In the genomic region with DNA sequence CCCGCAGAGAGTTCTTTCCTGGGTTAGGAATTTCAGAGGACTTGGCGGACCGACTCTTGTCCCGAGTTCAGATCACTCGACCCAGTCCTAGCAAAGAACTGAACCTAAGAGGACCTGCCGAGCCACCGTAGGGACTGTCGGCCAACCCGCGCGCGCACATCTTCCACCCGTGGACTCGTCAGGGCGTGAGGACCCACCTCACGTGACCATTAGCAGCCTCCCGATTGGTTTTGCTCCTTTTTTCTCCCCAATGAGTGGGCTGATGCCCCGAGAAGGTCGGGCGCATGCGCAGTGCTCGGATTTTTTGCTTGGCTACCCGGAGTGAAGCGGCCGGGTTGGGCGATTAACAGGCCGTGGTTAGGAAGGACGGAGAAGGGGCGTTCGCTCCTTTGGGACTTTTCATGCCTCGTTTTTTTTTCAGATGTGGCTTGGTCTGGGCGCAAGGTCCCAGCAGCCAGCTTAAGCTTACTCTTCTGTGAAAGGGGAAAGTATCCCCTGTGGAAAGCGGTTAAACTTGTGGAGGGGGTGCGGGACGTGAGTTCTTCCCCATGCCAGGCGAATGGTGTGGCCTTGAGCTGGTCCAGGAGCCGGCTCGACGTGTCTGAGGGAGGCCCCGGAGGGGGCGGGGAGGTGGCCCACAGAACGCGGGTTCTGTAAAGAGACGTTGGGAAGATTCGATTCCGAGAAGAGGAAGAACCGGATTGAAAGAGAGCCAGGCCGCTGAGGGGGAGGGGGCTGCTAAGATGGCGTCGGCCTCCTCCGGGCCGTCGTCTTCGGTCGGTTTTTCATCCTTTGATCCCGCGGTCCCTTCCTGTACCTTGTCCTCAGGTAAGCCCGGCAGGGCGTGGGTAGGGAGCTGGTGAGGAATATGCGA, we compare ENCODE assay signal across 1 cellular context.
TF ChIP-seq lines count a peak whose summit lies in the region.

A gene with protein sequence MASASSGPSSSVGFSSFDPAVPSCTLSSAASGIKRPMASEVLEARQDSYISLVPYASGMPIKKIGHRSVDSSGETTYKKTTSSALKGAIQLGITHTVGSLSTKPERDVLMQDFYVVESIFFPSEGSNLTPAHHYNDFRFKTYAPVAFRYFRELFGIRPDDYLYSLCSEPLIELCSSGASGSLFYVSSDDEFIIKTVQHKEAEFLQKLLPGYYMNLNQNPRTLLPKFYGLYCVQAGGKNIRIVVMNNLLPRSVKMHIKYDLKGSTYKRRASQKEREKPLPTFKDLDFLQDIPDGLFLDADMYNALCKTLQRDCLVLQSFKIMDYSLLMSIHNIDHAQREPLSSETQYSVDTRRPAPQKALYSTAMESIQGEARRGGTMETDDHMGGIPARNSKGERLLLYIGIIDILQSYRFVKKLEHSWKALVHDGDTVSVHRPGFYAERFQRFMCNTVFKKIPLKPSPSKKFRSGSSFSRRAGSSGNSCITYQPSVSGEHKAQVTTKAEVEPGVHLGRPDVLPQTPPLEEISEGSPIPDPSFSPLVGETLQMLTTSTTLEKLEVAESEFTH (plus strand): TSS at position 299 of the 874 bp plus-strand sequence. CDS start 445 bp downstream, at position 744.

TF ChIP-seq in K562, 482 proteins besides CTCF, POLR2A, EP300 and RAD21 (continued from another document and continues in another):
- 0 out of 6 replicates have a peak, but pooled peaks of 1 of the 3 experiments have one; percentile 27 for TF ChIP-seq ZBTB11 (CRISPR knock-in tag; IDR thresholded peaks at IDR 0.05)
- peak; percentile 60 to 92 (median 79) for TF ChIP-seq YY1 (IDR thresholded peaks at IDR 0.05; ENCODE audit: borderline replicate concordance in 1 of 3, control insufficient read depth in 1 of 3, extremely low read depth in 1 of 3, insufficient read depth in 3 of 3, insufficient read length in 1 of 3, insufficient replicate concordance in 2 of 3, low read depth in 1 of 3, low read length in 2 of 3)
- no peak for TF ChIP-seq BRF1 (IDR thresholded peaks at IDR 0.05; ENCODE audit: borderline replicate concordance, extremely low read depth, insufficient read length)
- no peak for TF ChIP-seq ZNF507 (tag; conservative IDR thresholded peaks at IDR 0.05)
- TF ChIP-seq ARNT (IDR thresholded peaks at IDR 0.05): no peak
- no peak; the same call in 1 of the 2 replicates for TF ChIP-seq NR2C1 (IDR thresholded peaks at IDR 0.05)
- TF ChIP-seq NR2C1 (tag; IDR thresholded peaks at IDR 0.05): peak; percentile 45; the same call in 1 of the 2 replicates
- no peak for TF ChIP-seq NFXL1 (CRISPR knock-in tag; IDR thresholded peaks at IDR 0.05)
- TF ChIP-seq ZBTB33 (CRISPR knock-in tag; IDR thresholded peaks at IDR 0.05): peak; percentile 48; the same call in 1 of the 2 replicates
- TF ChIP-seq MTA2 (IDR thresholded peaks at IDR 0.05; ENCODE audit: low read depth): peak; percentile 35; the same call in 1 of the 2 replicates
- peak; percentile 40 for TF ChIP-seq TAF9B (IDR thresholded peaks at IDR 0.05; ENCODE audit: partially characterized antibody)
- peak; percentile 41; the same call in 1 of the 2 replicates for TF ChIP-seq GATAD2B (IDR thresholded peaks at IDR 0.05; ENCODE audit: borderline replicate concordance)
- TF ChIP-seq FOS (IDR thresholded peaks at IDR 0.05; ENCODE audit: extremely low read depth, insufficient read length): peak; percentile 31
- 0 out of 4 replicates have a peak, but pooled peaks of 1 of the 2 experiments have one; percentile 45 for TF ChIP-seq SIN3A (IDR thresholded peaks at IDR 0.05; ENCODE audit: borderline replicate concordance in 2 of 2, control insufficient read depth in 1 of 2, low read depth in 2 of 2, low read length in 2 of 2)
- TF ChIP-seq FOXK2 (conservative IDR thresholded peaks at IDR 0.05 in 1 of 2, IDR thresholded peaks at IDR 0.05 in 1 of 2; ENCODE audit: low read depth in 2 of 2): peak in 1 of 2 experiments; percentile 5; a peak in 1 of 4 replicates
- no peak for TF ChIP-seq ILF3 (IDR thresholded peaks at IDR 0.05; ENCODE audit: borderline replicate concordance)
- peak; percentile 56; the same call in 1 of the 2 replicates for TF ChIP-seq CREM (IDR thresholded peaks at IDR 0.05; ENCODE audit: low read depth)
- TF ChIP-seq NFRKB (IDR thresholded peaks at IDR 0.05; ENCODE audit: low read depth): 0 out of 2 replicates have a peak, but pooled peaks have one; percentile 29
- TF ChIP-seq EP400 (IDR thresholded peaks at IDR 0.05): peak; percentile 53; the same call in 1 of the 2 replicates
- no peak for TF ChIP-seq ZNF143 (CRISPR knock-in tag; IDR thresholded peaks at IDR 0.05)
- TF ChIP-seq TEAD4 (IDR thresholded peaks at IDR 0.05; ENCODE audit: low read length): no peak
- no peak for TF ChIP-seq TEAD4 (CRISPR knock-in tag; IDR thresholded peaks at IDR 0.05; ENCODE audit: borderline replicate concordance)
- 0 out of 2 replicates have a peak, but pooled peaks have one; percentile 38 for TF ChIP-seq FOXP1 (CRISPR knock-in tag; IDR thresholded peaks at IDR 0.05)
- TF ChIP-seq, protein P1, sequence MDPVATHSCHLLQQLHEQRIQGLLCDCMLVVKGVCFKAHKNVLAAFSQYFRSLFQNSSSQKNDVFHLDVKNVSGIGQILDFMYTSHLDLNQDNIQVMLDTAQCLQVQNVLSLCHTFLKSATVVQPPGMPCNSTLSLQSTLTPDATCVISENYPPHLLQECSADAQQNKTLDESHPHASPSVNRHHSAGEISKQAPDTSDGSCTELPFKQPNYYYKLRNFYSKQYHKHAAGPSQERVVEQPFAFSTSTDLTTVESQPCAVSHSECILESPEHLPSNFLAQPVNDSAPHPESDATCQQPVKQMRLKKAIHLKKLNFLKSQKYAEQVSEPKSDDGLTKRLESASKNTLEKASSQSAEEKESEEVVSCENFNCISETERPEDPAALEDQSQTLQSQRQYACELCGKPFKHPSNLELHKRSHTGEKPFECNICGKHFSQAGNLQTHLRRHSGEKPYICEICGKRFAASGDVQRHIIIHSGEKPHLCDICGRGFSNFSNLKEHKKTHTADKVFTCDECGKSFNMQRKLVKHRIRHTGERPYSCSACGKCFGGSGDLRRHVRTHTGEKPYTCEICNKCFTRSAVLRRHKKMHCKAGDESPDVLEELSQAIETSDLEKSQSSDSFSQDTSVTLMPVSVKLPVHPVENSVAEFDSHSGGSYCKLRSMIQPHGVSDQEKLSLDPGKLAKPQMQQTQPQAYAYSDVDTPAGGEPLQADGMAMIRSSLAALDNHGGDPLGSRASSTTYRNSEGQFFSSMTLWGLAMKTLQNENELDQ (CRISPR knock-in tag; IDR thresholded peaks at IDR 0.05; ENCODE audit: borderline replicate concordance): no peak
- TF ChIP-seq LCOR (CRISPR knock-in tag; IDR thresholded peaks at IDR 0.05): peak; percentile 51; the same call in 1 of the 2 replicates
- TF ChIP-seq MEIS2 (IDR thresholded peaks at IDR 0.05; ENCODE audit: partially characterized antibody): peak; percentile 86
- TF ChIP-seq, protein P2, sequence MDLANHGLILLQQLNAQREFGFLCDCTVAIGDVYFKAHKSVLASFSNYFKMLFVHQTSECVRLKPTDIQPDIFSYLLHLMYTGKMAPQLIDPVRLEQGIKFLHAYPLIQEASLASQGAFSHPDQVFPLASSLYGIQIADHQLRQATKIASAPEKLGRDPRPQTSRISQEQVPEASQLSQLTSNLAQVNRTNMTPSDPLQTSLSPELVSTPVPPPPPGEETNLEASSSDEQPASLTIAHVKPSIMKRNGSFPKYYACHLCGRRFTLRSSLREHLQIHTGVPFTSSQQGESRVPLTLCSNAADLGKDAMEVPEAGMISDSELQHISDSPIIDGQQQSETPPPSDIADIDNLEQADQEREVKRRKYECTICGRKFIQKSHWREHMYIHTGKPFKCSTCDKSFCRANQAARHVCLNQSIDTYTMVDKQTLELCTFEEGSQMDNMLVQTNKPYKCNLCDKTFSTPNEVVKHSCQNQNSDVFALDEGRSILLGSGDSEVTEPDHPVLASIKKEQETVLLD (IDR thresholded peaks at IDR 0.05): peak; percentile 98
- no peak for TF ChIP-seq MCM2 (IDR thresholded peaks at IDR 0.05; ENCODE audit: low read depth)
- no peak for TF ChIP-seq ZBTB8A (IDR thresholded peaks at IDR 0.05; ENCODE audit: partially characterized antibody)
- peak; percentile 97 for TF ChIP-seq TOE1 (IDR thresholded peaks at IDR 0.05; ENCODE audit: borderline replicate concordance)
- no peak for TF ChIP-seq TOE1 (CRISPR knock-in tag; IDR thresholded peaks at IDR 0.05; ENCODE audit: borderline replicate concordance, low read depth)
- TF ChIP-seq POLR2H (tag; IDR thresholded peaks at IDR 0.05; ENCODE audit: low read depth): 0 out of 2 replicates have a peak, but pooled peaks have one; percentile 44
- TF ChIP-seq CXXC5 (CRISPR knock-in tag; IDR thresholded peaks at IDR 0.05): peak; percentile 43
- TF ChIP-seq TEAD2 (tag; IDR thresholded peaks at IDR 0.05): no peak
- TF ChIP-seq, protein P3, sequence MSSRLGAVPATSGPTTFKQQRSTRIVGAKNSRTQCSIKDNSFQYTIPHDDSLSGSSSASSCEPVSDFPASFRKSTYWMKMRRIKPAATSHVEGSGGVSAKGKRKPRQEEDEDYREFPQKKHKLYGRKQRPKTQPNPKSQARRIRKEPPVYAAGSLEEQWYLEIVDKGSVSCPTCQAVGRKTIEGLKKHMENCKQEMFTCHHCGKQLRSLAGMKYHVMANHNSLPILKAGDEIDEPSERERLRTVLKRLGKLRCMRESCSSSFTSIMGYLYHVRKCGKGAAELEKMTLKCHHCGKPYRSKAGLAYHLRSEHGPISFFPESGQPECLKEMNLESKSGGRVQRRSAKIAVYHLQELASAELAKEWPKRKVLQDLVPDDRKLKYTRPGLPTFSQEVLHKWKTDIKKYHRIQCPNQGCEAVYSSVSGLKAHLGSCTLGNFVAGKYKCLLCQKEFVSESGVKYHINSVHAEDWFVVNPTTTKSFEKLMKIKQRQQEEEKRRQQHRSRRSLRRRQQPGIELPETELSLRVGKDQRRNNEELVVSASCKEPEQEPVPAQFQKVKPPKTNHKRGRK (tag; IDR thresholded peaks at IDR 0.05): no peak
- TF ChIP-seq NRF1 (conservative IDR thresholded peaks at IDR 0.05 in 1 of 2, IDR thresholded peaks at IDR 0.05 in 1 of 2): peak; percentile 99
- TF ChIP-seq, protein P4, sequence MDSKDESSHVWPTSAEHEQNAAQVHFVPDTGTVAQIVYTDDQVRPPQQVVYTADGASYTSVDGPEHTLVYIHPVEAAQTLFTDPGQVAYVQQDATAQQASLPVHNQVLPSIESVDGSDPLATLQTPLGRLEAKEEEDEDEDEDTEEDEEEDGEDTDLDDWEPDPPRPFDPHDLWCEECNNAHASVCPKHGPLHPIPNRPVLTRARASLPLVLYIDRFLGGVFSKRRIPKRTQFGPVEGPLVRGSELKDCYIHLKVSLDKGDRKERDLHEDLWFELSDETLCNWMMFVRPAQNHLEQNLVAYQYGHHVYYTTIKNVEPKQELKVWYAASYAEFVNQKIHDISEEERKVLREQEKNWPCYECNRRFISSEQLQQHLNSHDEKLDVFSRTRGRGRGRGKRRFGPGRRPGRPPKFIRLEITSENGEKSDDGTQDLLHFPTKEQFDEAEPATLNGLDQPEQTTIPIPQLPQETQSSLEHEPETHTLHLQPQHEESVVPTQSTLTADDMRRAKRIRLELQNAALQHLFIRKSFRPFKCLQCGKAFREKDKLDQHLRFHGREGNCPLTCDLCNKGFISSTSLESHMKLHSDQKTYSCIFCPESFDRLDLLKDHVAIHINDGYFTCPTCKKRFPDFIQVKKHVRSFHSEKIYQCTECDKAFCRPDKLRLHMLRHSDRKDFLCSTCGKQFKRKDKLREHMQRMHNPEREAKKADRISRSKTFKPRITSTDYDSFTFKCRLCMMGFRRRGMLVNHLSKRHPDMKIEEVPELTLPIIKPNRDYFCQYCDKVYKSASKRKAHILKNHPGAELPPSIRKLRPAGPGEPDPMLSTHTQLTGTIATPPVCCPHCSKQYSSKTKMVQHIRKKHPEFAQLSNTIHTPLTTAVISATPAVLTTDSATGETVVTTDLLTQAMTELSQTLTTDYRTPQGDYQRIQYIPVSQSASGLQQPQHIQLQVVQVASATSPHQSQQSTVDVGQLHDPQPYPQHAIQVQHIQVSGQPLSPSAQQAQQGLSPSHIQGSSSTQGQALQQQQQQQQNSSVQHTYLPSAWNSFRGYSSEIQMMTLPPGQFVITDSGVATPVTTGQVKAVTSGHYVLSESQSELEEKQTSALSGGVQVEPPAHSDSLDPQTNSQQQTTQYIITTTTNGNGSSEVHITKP (IDR thresholded peaks at IDR 0.05; ENCODE audit: partially characterized antibody): peak; percentile 90
- no peak for TF ChIP-seq ZNF778 (CRISPR knock-in tag; IDR thresholded peaks at IDR 0.05)
- peak; percentile 99 for TF ChIP-seq USF2 (CRISPR knock-in tag; IDR thresholded peaks at IDR 0.05)
